16 cellular contexts compared by ENCODE assay signal in the genomic region with DNA sequence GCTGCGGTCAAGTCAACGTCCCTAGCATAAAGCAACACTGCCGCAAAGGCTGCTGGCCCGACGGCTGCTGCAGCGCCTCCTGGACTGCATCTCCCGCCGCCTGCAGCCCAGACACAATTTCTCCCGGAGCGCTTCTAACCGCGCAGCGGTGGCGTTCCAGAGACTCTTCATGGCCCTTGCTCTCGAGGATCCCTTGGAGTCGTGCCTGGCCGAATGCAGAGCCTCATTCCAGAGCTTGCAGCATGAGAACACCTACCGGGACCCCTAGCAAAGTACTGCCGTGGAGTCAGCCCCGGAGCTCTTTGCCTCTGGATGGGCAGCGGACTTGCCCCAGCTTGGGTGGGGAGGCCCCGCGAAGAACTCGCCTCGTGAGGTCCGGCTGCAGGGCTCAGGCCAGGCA.
A peak's percentile ranks its signal among the peaks of the same experiment; 100 is the strongest.
DNase-seq lines count a peak whose midpoint lies in the region; ATAC-seq, FAIRE-seq and TF ChIP-seq lines count a peak whose summit lies in the region.
"Had no signal": no experiment of that assay in that cellular context is flagged by ENCODE, and none has a peak within 500 bp of the region (broad histone marks: within the 10 kb centered on the region; RNA-seq: fewer than 3 reads in every experiment).

No MANE protein-coding gene starts in this region.

- no peaks in the 10 kb centered on the region for H3K9me3 ChIP-seq in K562 (replicated peaks; ENCODE audit: control insufficient read depth, insufficient read depth, low read depth, low read length)
- peaks cover 5 to 80% (median 63%) of the 10 kb centered on the region in 8 donors for H3K9me3 ChIP-seq in spleen
- H3K9me3 ChIP-seq: HAP-1 had no signal

- peaks cover 0 to 9% of the 10 kb centered on the region in 2 experiments; a peak in 1 of 5 replicates for H3K4me1 ChIP-seq in K562 (replicated peaks in 1 of 2; ENCODE audit: control insufficient read depth in 2 of 2, insufficient read depth in 2 of 2, low read length in 2 of 2)
- H3K4me1 ChIP-seq in spleen = no peaks in the 10 kb centered on the region
- H3K4me1 ChIP-seq: HAP-1 had no signal

- no peak for TF ChIP-seq EP300 in K562 (IDR thresholded peaks at IDR 0.05; ENCODE audit: low read length)

- no peaks in the 10 kb centered on the region for H3K79me2 ChIP-seq in K562 (ENCODE audit: control insufficient read depth, insufficient read depth, low read length)

- H3K27ac ChIP-seq in K562 (ENCODE audit: extremely low read depth, low read depth, low read length) (no peak overlapping the region), spleen (no peak overlapping the region)
- H3K27ac ChIP-seq: C4-2B had no signal

- intact Hi-C loops in activated CD4-positive, alpha-beta T cell treated with anti-CD3 and anti-CD28 coated beads, Interleukin-2, amount 10 ng/mL, durations not matched to agents 24 days and 14 days (cut with micrococcal nuclease) = no loop called here
- intact Hi-C loops in K562 (cut with micrococcal nuclease) = no loop called here
- intact Hi-C loops in spleen (cut with DNase I; ENCODE audit: low total_unique reads) = no loop called here

- peak; percentile 34 for DNase-seq in activated CD4-positive, alpha-beta T cell treated with anti-CD3 and anti-CD28 coated beads, Interleukin-2, amount 10 ng/mL, durations not matched to agents 24 days and 14 days
- no peak for DNase-seq in activated CD4-positive, alpha-beta T cell treated with anti-CD3 and anti-CD28 coated beads, Interleukin-2, amount 50 U/mL, for 1 hour
- no peak for DNase-seq in K562 (ENCODE audit: extremely low read depth in 1 of 4, low spot score in 3 of 4)
- peak; percentile 53 for DNase-seq in spleen
- no peak for DNase-seq in COLO668 (lab: John Stamatoyannopoulos, UW; ENCODE audit: unreplicated experiment)
- DNase-seq: ACHN; CD4-positive, alpha-beta T cell; DMS153; DMS79; GF-D8 had no signal

- 1% methylated on average over 25 of the region's 26 CpGs for WGBS in K562 (ENCODE audit: insufficient coverage, low coverage, missing lambda C conversion rate)
- 75 to 89% (median 82%) methylated on average over 24 to 26 of the region's 26 CpGs for WGBS in spleen, 5 donors

- H3K4me3 ChIP-seq in K562 = no peak overlapping the region
- no peak overlapping the region for H3K4me3 ChIP-seq in spleen
- H3K4me3 ChIP-seq: GM12878, HAP-1 had no signal

- H3K36me3 ChIP-seq in K562 (ENCODE audit: control insufficient read depth, insufficient read depth, low read length) = no peaks in the 10 kb centered on the region
- no peaks in the 10 kb centered on the region for H3K36me3 ChIP-seq in spleen
- H3K36me3 ChIP-seq: HAP-1 had no signal

- TF ChIP-seq CTCF in K562 (IDR thresholded peaks at IDR 0.05 in 2 of 3, conservative IDR thresholded peaks at IDR 0.05 in 1 of 3; ENCODE audit: insufficient read depth in 2 of 3, low read depth in 1 of 3, low read length in 3 of 3) = no peak
- no peak for TF ChIP-seq CTCF in spleen (IDR thresholded peaks at IDR 0.05 in 8 of 11, conservative IDR thresholded peaks at IDR 0.05 in 3 of 11)

- H4K20me1 ChIP-seq in K562 (replicated peaks; ENCODE audit: control insufficient read depth, insufficient read depth, low read length) = no peaks in the 10 kb centered on the region

- TF ChIP-seq RAD21 in K562 (CRISPR knock-in tag; conservative IDR thresholded peaks at IDR 0.05 in 1 of 2, IDR thresholded peaks at IDR 0.05 in 1 of 2) = no peak

- peak; percentile 72 for ATAC-seq in K562
- no peak for ATAC-seq in HG03469 (IDR thresholded peaks at IDR 0.05; ENCODE audit: unreplicated experiment)
- ATAC-seq in GM21786 (IDR thresholded peaks at IDR 0.05; ENCODE audit: unreplicated experiment) = no peak
- ATAC-seq: GM12878 had no signal

- H3K4me1 Mint-ChIP-seq in activated CD4-positive, alpha-beta T cell treated with anti-CD3 and anti-CD28 coated beads, Interleukin-2, amount 10 ng/mL, durations not matched to agents 24 days and 14 days = no peaks in the 10 kb centered on the region

- POLR2A ChIA-PET in K562 (lab: Yijun Ruan, JAX) = no interaction called here

- peaks cover 13% of the 10 kb centered on the region for H3K9me3 Mint-ChIP-seq in activated CD4-positive, alpha-beta T cell treated with anti-CD3 and anti-CD28 coated beads, Interleukin-2, amount 10 ng/mL, durations not matched to agents 24 days and 14 days

- H3K27ac Mint-ChIP-seq in activated CD4-positive, alpha-beta T cell treated with anti-CD3 and anti-CD28 coated beads, Interleukin-2, amount 10 ng/mL, durations not matched to agents 24 days and 14 days = no peak overlapping the region
- H3K27ac Mint-ChIP-seq: CD4-positive, alpha-beta T cell had no signal

- in situ Hi-C loops in K562 (cut with MboI) = no loop called here

- H3K9ac ChIP-seq in K562 (ENCODE audit: insufficient read depth in 1 of 2, low read depth in 2 of 2, low read length in 2 of 2) = no peak overlapping the region

- no peaks in the 10 kb centered on the region for H3K36me3 Mint-ChIP-seq in activated CD4-positive, alpha-beta T cell treated with anti-CD3 and anti-CD28 coated beads, Interleukin-2, amount 10 ng/mL, durations not matched to agents 24 days and 14 days (ENCODE audit: low read depth)

- H3K27me3 ChIP-seq in K562 (ENCODE audit: control insufficient read depth in 2 of 2, insufficient read depth in 2 of 2, low read length in 2 of 2) (peaks cover 6 to 17% of the 10 kb centered on the region in 2 experiments; a peak in 3 of 5 replicates), spleen (replicated peaks in 1 of 7) (no peaks in the 10 kb centered on the region)

- BruUV-seq in K562 (replicated peaks; lab: Mats Ljungman, UMichigan) = no TSS peak

- H3K27me3 Mint-ChIP-seq in activated CD4-positive, alpha-beta T cell treated with anti-CD3 and anti-CD28 coated beads, Interleukin-2, amount 10 ng/mL, durations not matched to agents 24 days and 14 days = peaks cover 2% of the 10 kb centered on the region

- no peak overlapping the region for H3K4me2 ChIP-seq in K562 (ENCODE audit: insufficient read depth, low read length)

- CTCF ChIA-PET in K562 (lab: Yijun Ruan, JAX; ENCODE audit: low intra/inter-chr PET ratio) = no interaction called here

- no peak for TF ChIP-seq POLR2A in K562 (conservative IDR thresholded peaks at IDR 0.05)
- TF ChIP-seq POLR2A in spleen (IDR thresholded peaks at IDR 0.05) = no peak

- no peaks in the 10 kb centered on the region for H3K9me1 ChIP-seq in K562 (ENCODE audit: control insufficient read depth, insufficient read depth, low read length)

- FAIRE-seq in K562 (lab: Jason Lieb, UNC) = no peak
- FAIRE-seq: A204.1, GM12878 had no signal

- no peak overlapping the region for H2AFZ ChIP-seq in K562 (ENCODE audit: low read depth, low read length)

- H3K4me3 Mint-ChIP-seq in activated CD4-positive, alpha-beta T cell treated with anti-CD3 and anti-CD28 coated beads, Interleukin-2, amount 10 ng/mL, durations not matched to agents 24 days and 14 days = no peak overlapping the region
- H3K4me3 Mint-ChIP-seq: CD4-positive, alpha-beta T cell had no signal

TF ChIP-seq in K562, 482 proteins besides CTCF, POLR2A, EP300 and RAD21 (continues in another document):
- no peak for TF ChIP-seq ZNF449 (CRISPR knock-in tag; IDR thresholded peaks at IDR 0.05)
- TF ChIP-seq ZNF277 (CRISPR knock-in tag; IDR thresholded peaks at IDR 0.05; ENCODE audit: borderline replicate concordance) = no peak
- TF ChIP-seq ZC3H11A (IDR thresholded peaks at IDR 0.05; ENCODE audit: low read depth, low read length) = no peak
- TF ChIP-seq ZNF75A (CRISPR knock-in tag; IDR thresholded peaks at IDR 0.05) = no peak
- TF ChIP-seq KLF6 (CRISPR knock-in tag; IDR thresholded peaks at IDR 0.05; ENCODE audit: borderline replicate concordance) = no peak
- no peak for TF ChIP-seq DACH1 (IDR thresholded peaks at IDR 0.05; ENCODE audit: partially characterized antibody)
- no peak for TF ChIP-seq JUNB (CRISPR knock-in tag; conservative IDR thresholded peaks at IDR 0.05)
- TF ChIP-seq, protein P1, sequence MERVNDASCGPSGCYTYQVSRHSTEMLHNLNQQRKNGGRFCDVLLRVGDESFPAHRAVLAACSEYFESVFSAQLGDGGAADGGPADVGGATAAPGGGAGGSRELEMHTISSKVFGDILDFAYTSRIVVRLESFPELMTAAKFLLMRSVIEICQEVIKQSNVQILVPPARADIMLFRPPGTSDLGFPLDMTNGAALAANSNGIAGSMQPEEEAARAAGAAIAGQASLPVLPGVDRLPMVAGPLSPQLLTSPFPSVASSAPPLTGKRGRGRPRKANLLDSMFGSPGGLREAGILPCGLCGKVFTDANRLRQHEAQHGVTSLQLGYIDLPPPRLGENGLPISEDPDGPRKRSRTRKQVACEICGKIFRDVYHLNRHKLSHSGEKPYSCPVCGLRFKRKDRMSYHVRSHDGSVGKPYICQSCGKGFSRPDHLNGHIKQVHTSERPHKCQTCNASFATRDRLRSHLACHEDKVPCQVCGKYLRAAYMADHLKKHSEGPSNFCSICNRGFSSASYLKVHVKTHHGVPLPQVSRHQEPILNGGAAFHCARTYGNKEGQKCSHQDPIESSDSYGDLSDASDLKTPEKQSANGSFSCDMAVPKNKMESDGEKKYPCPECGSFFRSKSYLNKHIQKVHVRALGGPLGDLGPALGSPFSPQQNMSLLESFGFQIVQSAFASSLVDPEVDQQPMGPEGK (CRISPR knock-in tag; IDR thresholded peaks at IDR 0.05; ENCODE audit: borderline replicate concordance) = no peak

Comparison
In these comparisons a context has a peak if more than half of its experiments do, and no peak if none do; other contexts are left out.
1. DNase-seq: peak in activated CD4-positive, alpha-beta T cell treated with anti-CD3 and anti-CD28 coated beads, Interleukin-2, amount 10 ng/mL, durations not matched to agents 24 days and 14 days (single experiment) and spleen (single experiment); none in activated CD4-positive, alpha-beta T cell treated with anti-CD3 and anti-CD28 coated beads, Interleukin-2, amount 50 U/mL, for 1 hour (single experiment), K562 (0 of 4) and COLO668 (single experiment).